Comparison of ENCODE assay signal across 1 cellular context in genomic region chrX:153500676-153501280, GRCh38.
TF ChIP-seq lines count a peak whose summit lies in the region.

No MANE protein-coding gene starts in this region.

TF ChIP-seq in HepG2, 621 proteins besides CTCF, POLR2A, EP300 and RAD21:
- TF ChIP-seq MAFG (CRISPR knock-in tag; IDR thresholded peaks at IDR 0.05) (no peak), MNT (IDR thresholded peaks at IDR 0.05) (peak; percentile 84)
